Comparison of ENCODE assay signal across 34 cellular contexts in genomic region chr5:139734517-139734916, GRCh38.
A peak's percentile ranks its signal among the peaks of the same experiment; 100 is the strongest.
DNase-seq lines count a peak whose midpoint lies in the region; ATAC-seq, FAIRE-seq and TF ChIP-seq lines count a peak whose summit lies in the region.
"Had no signal": no experiment of that assay in that cellular context is flagged by ENCODE, and none has a peak within 500 bp of the region (broad histone marks: within the 10 kb centered on the region; RNA-seq: fewer than 3 reads in every experiment).

No MANE protein-coding gene starts in this region.

- H2AFZ ChIP-seq in K562 (ENCODE audit: low read depth, low read length) (no peak overlapping the region), neuron (ENCODE audit: low read depth, low read length) (peak overlapping the region; percentile 5)

- 92% methylated on average over 1 of the region's 3 CpGs for WGBS in K562 (ENCODE audit: insufficient coverage, low coverage, missing lambda C conversion rate)

- peaks cover 7 to 54% (median 43%) of the 10 kb centered on the region in 10 experiments; a peak in 17 of 20 replicates for H3K4me1 ChIP-seq in BLaER1 treated with 17β-estradiol and CSF1 and Interleukin-3, amounts not matched to agents 10 nM and 100 nM
- H3K4me1 ChIP-seq in K562 (replicated peaks in 1 of 2; ENCODE audit: control insufficient read depth in 2 of 2, insufficient read depth in 2 of 2, low read length in 2 of 2) = peaks cover 0 to 14% of the 10 kb centered on the region in 2 experiments; a peak in 2 of 5 replicates
- H3K4me1 ChIP-seq in neuron (ENCODE audit: insufficient read depth, low read length) = peaks cover 7% of the 10 kb centered on the region
- H3K4me1 ChIP-seq: breast epithelium, left ventricle myocardium inferior had no signal

- no peaks in the 10 kb centered on the region for H3K79me2 ChIP-seq in K562 (ENCODE audit: control insufficient read depth, insufficient read depth, low read length)

- H3K9me1 ChIP-seq in K562 (ENCODE audit: control insufficient read depth, insufficient read depth, low read length) = no peaks in the 10 kb centered on the region

- TF ChIP-seq CTCF in K562 (IDR thresholded peaks at IDR 0.05 in 2 of 3, conservative IDR thresholded peaks at IDR 0.05 in 1 of 3; ENCODE audit: insufficient read depth in 2 of 3, low read depth in 1 of 3, low read length in 3 of 3) (no peak), type B pancreatic cell (conservative IDR thresholded peaks at IDR 0.05) (no peak)

- no peak for TF ChIP-seq EP300 in K562 (IDR thresholded peaks at IDR 0.05; ENCODE audit: low read length)

- no peaks in the 10 kb centered on the region for H3K36me3 ChIP-seq in BLaER1 treated with 17β-estradiol and CSF1 and Interleukin-3, amounts not matched to agents 10 nM and 100 nM
- H3K36me3 ChIP-seq in K562 (ENCODE audit: control insufficient read depth, insufficient read depth, low read length) (no peaks in the 10 kb centered on the region), neuron (ENCODE audit: insufficient read depth, low read length) (no peaks in the 10 kb centered on the region)
- H3K36me3 ChIP-seq: breast epithelium, left ventricle myocardium inferior, ovary, Peyer's patch had no signal

- in situ Hi-C loops in K562 (cut with MboI) = no loop called here

- POLR2A ChIA-PET in K562 (lab: Yijun Ruan, JAX) = no interaction called here

- no peak overlapping the region for H3K4me3 ChIP-seq in BLaER1 treated with 17β-estradiol and CSF1 and Interleukin-3, amounts not matched to agents 10 nM and 100 nM
- H3K4me3 ChIP-seq in K562 (no peak overlapping the region), neuron (ENCODE audit: low read length) (no peak overlapping the region)
- H3K4me3 ChIP-seq: A549, breast epithelium, left ventricle myocardium inferior, ovary, Peyer's patch, testis had no signal

- peak overlapping the region in 6 of 11 experiments; percentile 22 to 71 (median 51); a peak in 6 of 22 replicates for H3K4me2 ChIP-seq in BLaER1 treated with 17β-estradiol and CSF1 and Interleukin-3, amounts not matched to agents 10 nM and 100 nM
- no peak overlapping the region for H3K4me2 ChIP-seq in K562 (ENCODE audit: insufficient read depth, low read length)
- H3K4me2 ChIP-seq: A549 had no signal

- ATAC-seq in K562 = peak; percentile 25; the same call in 2 of the 3 replicates
- ATAC-seq: naive thymus-derived CD4-positive, alpha-beta T cell had no signal

- H3K4me1 Mint-ChIP-seq in type B pancreatic cell (ENCODE audit: unreplicated experiment) = peaks cover 10% of the 10 kb centered on the region
- H3K4me1 Mint-ChIP-seq: activated CD4-positive, alpha-beta T cell treated with anti-CD3 and anti-CD28 coated beads, Interleukin-2, amount 10 ng/mL, durations not matched to agents 24 days and 14 days; activated naive CD4-positive, alpha-beta T cell treated with anti-CD3 and anti-CD28 coated beads, Interleukin-2, amount 50 U/mL, for 24 hours; naive thymus-derived CD4-positive, alpha-beta T cell had no signal

- H3K9me3 ChIP-seq in BLaER1 treated with 17β-estradiol and CSF1 and Interleukin-3, amounts not matched to agents 10 nM and 100 nM (replicated peaks in 1 of 11) = no peaks in the 10 kb centered on the region
- H3K9me3 ChIP-seq in K562 (replicated peaks; ENCODE audit: control insufficient read depth, insufficient read depth, low read depth, low read length) (no peaks in the 10 kb centered on the region), neuron (ENCODE audit: low read length) (no peaks in the 10 kb centered on the region)
- H3K9me3 ChIP-seq: A549, breast epithelium, left ventricle myocardium inferior, ovary, Peyer's patch, testis had no signal

- no peaks in the 10 kb centered on the region for H3K36me3 Mint-ChIP-seq in type B pancreatic cell
- H3K36me3 Mint-ChIP-seq: activated naive CD4-positive, alpha-beta T cell treated with anti-CD3 and anti-CD28 coated beads, Interleukin-2, amount 50 U/mL, for 24 hours; naive thymus-derived CD4-positive, alpha-beta T cell; stimulated activated naive B cell treated with anti-CD40 and anti-IgM and Interleukin-4, amounts not matched to agents 10 μg/mL and 1 μg/mL and 100 μg/mL, for 72 hours had no signal

- no peak for FAIRE-seq in K562 (lab: Jason Lieb, UNC)
- FAIRE-seq: A549, colon, GM12892 had no signal

- H3K27ac ChIP-seq in BLaER1 treated with 17β-estradiol and CSF1 and Interleukin-3, amounts not matched to agents 10 nM and 100 nM = peak overlapping the region in 1 of 11 experiments; percentile 4; a peak in 1 of 22 replicates
- H3K27ac ChIP-seq in K562 (ENCODE audit: extremely low read depth, low read depth, low read length) = no peak overlapping the region
- H3K27ac ChIP-seq: ovary, Peyer's patch, testis had no signal

- no peaks in the 10 kb centered on the region for H4K20me1 ChIP-seq in BLaER1 treated with 17β-estradiol and CSF1 and Interleukin-3, amounts not matched to agents 10 nM and 100 nM
- H4K20me1 ChIP-seq in K562 (replicated peaks; ENCODE audit: control insufficient read depth, insufficient read depth, low read length) = no peaks in the 10 kb centered on the region

- no peak for DNase-seq in K562 (ENCODE audit: extremely low read depth in 1 of 4, low spot score in 3 of 4)
- DNase-seq in islet precursor cell = peak; percentile 54
- no peak for DNase-seq in type B pancreatic cell (ENCODE audit: extremely low spot score, unreplicated experiment)
- DNase-seq in stimulated activated CD4-positive, alpha-beta T cell treated with anti-CD3 and anti-CD28 coated beads, Interleukin-4, amount 100 ng/mL, for 1 hour = no peak
- DNase-seq in NCI-H524 treated with DMSO at 0.1 percent for 48 hours (lab: John Stamatoyannopoulos, UW) = no peak
- no peak for DNase-seq in activated CD4-positive, alpha-beta T cell treated with anti-CD3 and anti-CD28 coated beads for 1 hour
- DNase-seq: activated CD4-positive, alpha-beta T cell treated with anti-CD3 and anti-CD28 coated beads, Interleukin-2, amount 10 ng/mL, durations not matched to agents 24 days and 14 days; activated CD8-positive, alpha-beta memory T cell treated with anti-CD3 and anti-CD28 coated beads for 24 hours; activated T-cell treated with anti-CD3 and anti-CD28 coated beads for 4 hours; AML-193; DMS153; effector memory CD4-positive, alpha-beta T cell; erythroblast; glutamatergic neuron; Karpas-422; left ventricle myocardium inferior; MV-4-11; naive thymus-derived CD4-positive, alpha-beta T cell; NCI-H1436 treated with DMSO at 0.1 percent for 48 hours; NCI-H2107; NCI-H345; NCI-H748 treated with DMSO at 0.1 percent for 48 hours; ovary; stimulated activated naive B cell treated with anti-CD40 and anti-IgM and Interleukin-4, amounts not matched to agents 10 μg/mL and 1 μg/mL and 100 μg/mL, for 72 hours had no signal

- no peak overlapping the region for H3K4me3 Mint-ChIP-seq in type B pancreatic cell
- H3K4me3 Mint-ChIP-seq: activated CD4-positive, alpha-beta T cell treated with anti-CD3 and anti-CD28 coated beads, Interleukin-2, amount 10 ng/mL, durations not matched to agents 24 days and 14 days; activated naive CD4-positive, alpha-beta T cell treated with anti-CD3 and anti-CD28 coated beads, Interleukin-2, amount 50 U/mL, for 24 hours; naive thymus-derived CD4-positive, alpha-beta T cell; stimulated activated naive B cell treated with anti-CD40 and anti-IgM and Interleukin-4, amounts not matched to agents 10 μg/mL and 1 μg/mL and 100 μg/mL, for 72 hours had no signal

- no peaks in the 10 kb centered on the region for H3K27me3 ChIP-seq in BLaER1 treated with 17β-estradiol and CSF1 and Interleukin-3, amounts not matched to agents 10 nM and 100 nM
- H3K27me3 ChIP-seq in K562 (ENCODE audit: control insufficient read depth in 2 of 2, insufficient read depth in 2 of 2, low read length in 2 of 2) (no peaks in the 10 kb centered on the region), neuron (ENCODE audit: insufficient read depth, low read length) (no peaks in the 10 kb centered on the region)
- H3K27me3 ChIP-seq: breast epithelium, ovary, Peyer's patch, testis had no signal

- CTCF ChIA-PET in K562 (lab: Yijun Ruan, JAX; ENCODE audit: low intra/inter-chr PET ratio) = no interaction called here

- no peak overlapping the region for H3K9ac ChIP-seq in BLaER1 treated with 17β-estradiol and CSF1 and Interleukin-3, amounts not matched to agents 10 nM and 100 nM
- no peak overlapping the region; a peak in 1 of 4 replicates for H3K9ac ChIP-seq in K562 (ENCODE audit: insufficient read depth in 1 of 2, low read depth in 2 of 2, low read length in 2 of 2)

- no peaks in the 10 kb centered on the region for H3K27me3 Mint-ChIP-seq in type B pancreatic cell
- H3K27me3 Mint-ChIP-seq: activated naive CD4-positive, alpha-beta T cell treated with anti-CD3 and anti-CD28 coated beads, Interleukin-2, amount 50 U/mL, for 24 hours; naive thymus-derived CD4-positive, alpha-beta T cell; stimulated activated naive B cell treated with anti-CD40 and anti-IgM and Interleukin-4, amounts not matched to agents 10 μg/mL and 1 μg/mL and 100 μg/mL, for 72 hours had no signal

- intact Hi-C loops in K562 (cut with micrococcal nuclease) = no loop called here

- no TSS peak for BruUV-seq in K562 (replicated peaks; lab: Mats Ljungman, UMichigan)

- no peak overlapping the region for H3K27ac Mint-ChIP-seq in type B pancreatic cell
- H3K27ac Mint-ChIP-seq: activated CD4-positive, alpha-beta T cell treated with anti-CD3 and anti-CD28 coated beads, Interleukin-2, amount 10 ng/mL, durations not matched to agents 24 days and 14 days; activated T-helper 2 cell treated with anti-CD3 and anti-CD28 coated beads, Interferon-gamma antibody, Interleukin-2, Interleukin-4, amounts not matched to agents 10 μg/mL and 5 μg/mL and 100 μg/mL, durations not matched to agents 14 hours and 24 hours and 36 hours; stimulated activated naive B cell treated with anti-CD40 and anti-IgM and Interleukin-4, amounts not matched to agents 10 μg/mL and 1 μg/mL and 100 μg/mL, for 72 hours had no signal

- no peaks in the 10 kb centered on the region for H3K9me3 Mint-ChIP-seq in type B pancreatic cell
- H3K9me3 Mint-ChIP-seq: activated CD4-positive, alpha-beta T cell treated with anti-CD3 and anti-CD28 coated beads, Interleukin-2, amount 10 ng/mL, durations not matched to agents 24 days and 14 days; activated naive CD4-positive, alpha-beta T cell treated with anti-CD3 and anti-CD28 coated beads, Interleukin-2, amount 50 U/mL, for 24 hours; activated T-helper 2 cell treated with anti-CD3 and anti-CD28 coated beads, Interferon-gamma antibody, Interleukin-2, Interleukin-4, amounts not matched to agents 10 μg/mL and 5 μg/mL and 100 μg/mL, durations not matched to agents 14 hours and 24 hours and 36 hours; naive thymus-derived CD4-positive, alpha-beta T cell; stimulated activated naive B cell treated with anti-CD40 and anti-IgM and Interleukin-4, amounts not matched to agents 10 μg/mL and 1 μg/mL and 100 μg/mL, for 72 hours had no signal

- TF ChIP-seq RAD21 in K562 (CRISPR knock-in tag; conservative IDR thresholded peaks at IDR 0.05 in 1 of 2, IDR thresholded peaks at IDR 0.05 in 1 of 2) = no peak

- no peak for TF ChIP-seq POLR2A in K562 (conservative IDR thresholded peaks at IDR 0.05)

TF ChIP-seq in K562, 482 proteins besides CTCF, POLR2A, EP300 and RAD21 (continues in another document):
- TF ChIP-seq ETV5 (CRISPR knock-in tag; IDR thresholded peaks at IDR 0.05; ENCODE audit: low read depth) (no peak), HLTF (IDR thresholded peaks at IDR 0.05) (no peak)
